Comparison of ENCODE assay signal across 8 cellular contexts in the genomic region with DNA sequence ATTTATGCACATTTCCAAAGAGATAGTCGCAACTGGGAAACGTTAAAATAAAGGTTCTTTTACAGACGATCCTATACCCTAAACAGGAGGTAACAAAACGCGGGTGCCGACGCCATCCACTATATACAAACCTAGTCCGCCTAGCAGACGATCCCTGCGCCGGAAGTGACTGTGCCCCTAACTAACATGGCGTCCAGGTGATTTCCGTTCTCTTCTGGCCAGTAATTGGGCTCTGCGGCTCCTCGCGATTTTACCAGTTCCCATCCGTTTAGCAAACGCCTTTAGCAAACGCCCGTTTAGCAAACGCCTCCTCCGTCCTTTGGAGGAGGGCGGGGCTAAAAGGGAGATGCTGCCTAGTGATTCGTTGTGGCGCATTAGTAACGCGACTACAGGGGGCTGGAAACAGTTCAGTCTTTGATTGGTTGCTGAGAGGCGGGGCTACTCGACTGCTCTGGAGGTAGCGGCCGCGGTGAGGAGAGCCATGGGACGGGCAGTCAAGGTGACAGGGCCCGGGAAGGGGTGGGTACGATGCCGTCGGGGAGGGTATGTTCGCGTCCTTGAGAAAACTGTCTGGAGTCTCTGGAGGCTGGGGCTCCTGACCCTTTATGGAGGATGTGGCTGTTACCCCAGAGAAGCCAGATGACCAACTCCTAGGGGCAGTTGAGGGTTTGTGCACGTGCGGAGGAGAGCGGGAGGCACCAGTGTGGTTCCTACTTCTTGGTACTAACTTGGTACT. TPM values are rescaled to one million over a fixed set of nuclear protein-coding genes. Genes with fewer than 3 reads are reported as not detected.
A peak's percentile ranks its signal among the peaks of the same experiment; 100 is the strongest.
DNase-seq lines count a peak whose midpoint lies in the region; ATAC-seq, FAIRE-seq and TF ChIP-seq lines count a peak whose summit lies in the region.

Gene LYRM7, plus strand, starts transcription at position 405 of the 736 bp plus-strand sequence. Its CDS starts 77 bp downstream, at position 482.

- H3K4me1 Mint-ChIP-seq in natural killer cell treated with Interleukin-12 subunit alpha and Interleukin-12 subunit beta and Interleukin-15 and Interleukin-18, amount 100 ng/mL, for 72 hours (ENCODE audit: low read depth in 2 of 2) = peaks cover 24% of the 10 kb centered on the region in 2 donors

- no peaks in the 10 kb centered on the region for H3K36me3 ChIP-seq in Loucy (ENCODE audit: insufficient read depth, low read length)

- H3K27me3 Mint-ChIP-seq in natural killer cell treated with Interleukin-12 subunit alpha and Interleukin-12 subunit beta and Interleukin-15 and Interleukin-18, amount 100 ng/mL, for 72 hours = no peaks in the 10 kb centered on the region

- H2AFZ ChIP-seq in Loucy (ENCODE audit: low read length) = peak within 1 kb of the TSS; percentile 69

- peaks cover 6% of the 10 kb centered on the region for H3K4me1 ChIP-seq in Loucy (ENCODE audit: insufficient read depth, low read length, poor library complexity, severe bottlenecking)

- H3K4me2 ChIP-seq in Loucy (ENCODE audit: low read depth, low read length, poor library complexity, severe bottlenecking) = peak within 1 kb of the TSS; percentile 85

- TF ChIP-seq POLR2A in H54 (IDR thresholded peaks at IDR 0.05; ENCODE audit: low read depth, low read length) (peak; percentile 67), Raji (IDR thresholded peaks at IDR 0.05; ENCODE audit: insufficient read depth, low read depth, low read length) (peak; percentile 83)

- TF ChIP-seq CTCF in Loucy (conservative IDR thresholded peaks at IDR 0.05; ENCODE audit: low read length) = no peak
- TF ChIP-seq CTCF in fibroblast of pulmonary artery (IDR thresholded peaks at IDR 0.05; ENCODE audit: low read length, missing control alignments) = no peak

- no peaks in the 10 kb centered on the region for H3F3A ChIP-seq in Loucy (ENCODE audit: low read depth)

- H3K4me3 Mint-ChIP-seq in natural killer cell treated with Interleukin-12 subunit alpha and Interleukin-12 subunit beta and Interleukin-15 and Interleukin-18, amount 100 ng/mL, for 72 hours = peak within 1 kb of the TSS; percentile 97

- peak within 1 kb of the TSS; percentile 74 for H3K9ac ChIP-seq in Loucy (ENCODE audit: low read depth, low read length, poor library complexity, severe bottlenecking)

- peak within 1 kb of the TSS; percentile 90 to 91 for H3K27ac Mint-ChIP-seq in natural killer cell treated with Interleukin-12 subunit alpha and Interleukin-12 subunit beta and Interleukin-15 and Interleukin-18, amount 100 ng/mL, for 72 hours

- FAIRE-seq in H54 (lab: Jason Lieb, UNC) = peak; percentile 98

- H3K36me3 Mint-ChIP-seq in natural killer cell treated with Interleukin-12 subunit alpha and Interleukin-12 subunit beta and Interleukin-15 and Interleukin-18, amount 100 ng/mL, for 72 hours = no peaks in the 10 kb centered on the region

- DNase-seq in EL (peak; percentile 100), H54 (ENCODE audit: insufficient read length, low spot score) (peak; percentile 80), fibroblast of pulmonary artery (ENCODE audit: low read depth) (peak; percentile 99)
- peak; percentile 89 for DNase-seq in activated T-helper 9 cell treated with anti-CD3 and anti-CD28 coated beads, Interleukin-2, amount 50 U/mL, for 16 hours (ENCODE audit: low read depth)
- peak; percentile 98 for DNase-seq in natural killer cell treated with Interleukin-12 subunit alpha and Interleukin-12 subunit beta and Interleukin-15 and Interleukin-18, amount 100 ng/mL, for 72 hours (ENCODE audit: low spot score)
- peak; percentile 92 for DNase-seq in stimulated activated naive CD8-positive, alpha-beta T cell treated with anti-CD3 and anti-CD28 coated beads, Interleukin-15, Interleukin-2, amounts not matched to agents 100 U/mL and 50 U/mL, for 24 hours

- no peaks in the 10 kb centered on the region for H4K20me1 ChIP-seq in Loucy (ENCODE audit: insufficient read depth, low read length, poor library complexity, severe bottlenecking)

- peak; percentile 99 for ATAC-seq in natural killer cell treated with Interleukin-12 subunit alpha and Interleukin-12 subunit beta and Interleukin-15 and Interleukin-18, amount 100 ng/mL, for 72 hours
- ATAC-seq in stimulated activated naive CD8-positive, alpha-beta T cell treated with anti-CD3 and anti-CD28 coated beads, Interleukin-15, Interleukin-2, amounts not matched to agents 100 U/mL and 50 U/mL, for 24 hours = peak; percentile 97

- H3K27me3 ChIP-seq in Loucy (ENCODE audit: insufficient read depth, low read length, poor library complexity, severe bottlenecking) = no peaks in the 10 kb centered on the region

- H3K9me2 ChIP-seq in Loucy (replicated peaks; ENCODE audit: low read depth, low read length) = no peaks in the 10 kb centered on the region

- peak within 1 kb of the TSS; percentile 80 for H3K4me3 ChIP-seq in Loucy (ENCODE audit: low read length, poor library complexity, severe bottlenecking)
- peak within 1 kb of the TSS; percentile 82 for H3K4me3 ChIP-seq in fibroblast of pulmonary artery (replicated peaks; ENCODE audit: low read depth, low read length)

- H3K9me3 Mint-ChIP-seq in natural killer cell treated with Interleukin-12 subunit alpha and Interleukin-12 subunit beta and Interleukin-15 and Interleukin-18, amount 100 ng/mL, for 72 hours = no peaks in the 10 kb centered on the region

- H3K79me2 ChIP-seq in Loucy (ENCODE audit: insufficient read depth, low read length) = peaks cover 18% of the 10 kb centered on the region

- no peaks in the 10 kb centered on the region for H3K9me3 ChIP-seq in Loucy (ENCODE audit: insufficient read depth, low read depth, low read length)

RNA-seq across cellular contexts. Expression of gene LYRM7, which starts in this region (rescaled TPM):
- 10 to 100 TPM in 1 of 2 donors, 1 to 10 TPM in 1; 9.8 to 14.1 TPM for total RNA-seq in natural killer cell treated with Interleukin-12 subunit alpha and Interleukin-12 subunit beta and Interleukin-15 and Interleukin-18, amount 100 ng/mL, for 72 hours

Comparison
In these comparisons a context has a peak if more than half of its experiments do, and no peak if none do; other contexts are left out.
1. Peak in every context shown above with its lines: DNase-seq, ATAC-seq and H3K4me3 ChIP-seq.